9 cellular contexts compared by ENCODE assay signal in the genomic region with DNA sequence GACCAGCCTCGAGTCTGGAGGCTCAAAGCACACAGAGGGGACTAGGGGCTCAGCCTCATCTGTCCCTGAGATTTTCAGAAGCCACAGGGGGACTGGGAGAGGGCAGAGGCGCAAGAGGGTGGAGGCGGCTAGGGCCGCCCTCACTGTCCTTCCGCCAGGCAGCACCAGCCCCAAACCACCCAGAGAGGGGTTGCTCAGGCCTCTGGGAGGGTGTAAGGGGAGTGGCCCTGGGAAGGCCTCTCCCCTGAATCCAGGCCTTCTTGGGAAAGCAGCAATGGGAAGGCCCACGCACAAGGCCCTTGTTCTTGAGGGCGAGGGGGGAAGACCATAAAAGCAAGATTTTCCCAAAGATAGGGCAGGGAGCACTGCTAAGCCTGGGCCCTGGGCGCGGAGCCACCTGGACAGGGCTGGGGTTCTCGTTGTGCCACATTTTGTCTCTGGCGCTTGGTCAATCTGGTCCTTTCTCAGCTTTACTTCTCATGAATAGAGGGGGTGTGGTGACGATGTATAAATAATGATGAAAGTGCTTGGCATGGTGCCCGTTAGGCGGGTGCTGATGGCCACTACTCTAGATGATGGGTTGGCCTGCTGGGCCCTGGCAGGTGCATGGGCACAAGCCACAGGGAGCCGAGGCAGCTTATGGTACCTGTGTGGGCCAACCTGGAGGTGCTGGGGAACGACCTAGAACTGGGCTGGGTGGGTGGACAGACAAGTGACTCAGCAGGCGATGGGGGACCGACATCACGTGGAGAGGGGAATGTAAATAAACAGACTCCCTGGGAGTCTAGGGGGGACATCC. TPM values are rescaled to one million over a fixed set of nuclear protein-coding genes. Genes with fewer than 3 reads are reported as not detected.
DNase-seq lines count a peak whose midpoint lies in the region; ATAC-seq lines count a peak whose summit lies in the region.
"Had no signal": no experiment of that assay in that cellular context is flagged by ENCODE, and none has a peak within 500 bp of the region (broad histone marks: within the 10 kb centered on the region; RNA-seq: fewer than 3 reads in every experiment).

No MANE protein-coding gene starts in this region.

- no peak overlapping the region for H3K27ac Mint-ChIP-seq in activated CD4-positive, alpha-beta memory T cell treated with anti-CD3 and anti-CD28 coated beads, Interleukin-2, amount 10 ng/mL, durations not matched to agents 7 days and 5 days
- no peak overlapping the region for H3K27ac Mint-ChIP-seq in activated CD4-positive, alpha-beta memory T cell treated with anti-CD3 and anti-CD28 coated beads for 36 hours
- H3K27ac Mint-ChIP-seq in stimulated activated memory B cell treated with anti-CD40 and anti-IgM and Interleukin-4, amounts not matched to agents 10 μg/mL and 1 μg/mL and 100 μg/mL, for 72 hours, result peak overlapping the region; percentile 75

- H3K27me3 Mint-ChIP-seq in activated CD4-positive, alpha-beta memory T cell treated with anti-CD3 and anti-CD28 coated beads, Interleukin-2, amount 10 ng/mL, durations not matched to agents 7 days and 5 days, result no peaks in the 10 kb centered on the region
- H3K27me3 Mint-ChIP-seq in activated CD4-positive, alpha-beta memory T cell treated with anti-CD3 and anti-CD28 coated beads for 36 hours, result no peaks in the 10 kb centered on the region
- H3K27me3 Mint-ChIP-seq in stimulated activated memory B cell treated with anti-CD40 and anti-IgM and Interleukin-4, amounts not matched to agents 10 μg/mL and 1 μg/mL and 100 μg/mL, for 72 hours, result no peaks in the 10 kb centered on the region

- peaks cover 16% of the 10 kb centered on the region for H3K36me3 Mint-ChIP-seq in activated CD4-positive, alpha-beta memory T cell treated with anti-CD3 and anti-CD28 coated beads, Interleukin-2, amount 10 ng/mL, durations not matched to agents 7 days and 5 days (ENCODE audit: low read depth)
- H3K36me3 Mint-ChIP-seq in activated CD4-positive, alpha-beta memory T cell treated with anti-CD3 and anti-CD28 coated beads for 36 hours, result peaks cover 21% of the 10 kb centered on the region
- peaks cover 27% of the 10 kb centered on the region for H3K36me3 Mint-ChIP-seq in stimulated activated memory B cell treated with anti-CD40 and anti-IgM and Interleukin-4, amounts not matched to agents 10 μg/mL and 1 μg/mL and 100 μg/mL, for 72 hours

- peak; percentile 16 for DNase-seq in activated CD4-positive, alpha-beta memory T cell treated with anti-CD3 and anti-CD28 coated beads, Interleukin-2, amount 10 ng/mL, durations not matched to agents 7 days and 5 days
- DNase-seq in activated CD4-positive, alpha-beta memory T cell treated with anti-CD3 and anti-CD28 coated beads for 36 hours, result no peak
- peak; percentile 92 for DNase-seq in NCI-H2196 treated with DMSO at 0.1 percent for 48 hours (lab: John Stamatoyannopoulos, UW; ENCODE audit: unreplicated experiment)
- peak; percentile 89 to 93 for DNase-seq in cerebellar nuclear complex (lab: John Stamatoyannopoulos, UW)
- DNase-seq in central memory CD4-positive, alpha-beta T cell, result no peak
- no peak for DNase-seq in GDM1 (lab: John Stamatoyannopoulos, UW)

- POLR2A ChIA-PET in activated CD4-positive, alpha-beta memory T cell treated with anti-CD3 and anti-CD28 coated beads, Interleukin-2, amount 10 ng/mL, durations not matched to agents 7 days and 5 days (lab: Charles Lee), result no interaction called here
- POLR2A ChIA-PET in activated CD4-positive, alpha-beta memory T cell treated with anti-CD3 and anti-CD28 coated beads for 36 hours (lab: Charles Lee), result interaction anchor here (0.6 kb wide), 1 partner anchor 225 kb away, joined by 3 read pairs; no protein-coding TSS in a partner anchor

- no peaks in the 10 kb centered on the region for H3K9me3 Mint-ChIP-seq in activated CD4-positive, alpha-beta memory T cell treated with anti-CD3 and anti-CD28 coated beads, Interleukin-2, amount 10 ng/mL, durations not matched to agents 7 days and 5 days
- no peaks in the 10 kb centered on the region for H3K9me3 Mint-ChIP-seq in activated CD4-positive, alpha-beta memory T cell treated with anti-CD3 and anti-CD28 coated beads for 36 hours
- H3K9me3 Mint-ChIP-seq in stimulated activated memory B cell treated with anti-CD40 and anti-IgM and Interleukin-4, amounts not matched to agents 10 μg/mL and 1 μg/mL and 100 μg/mL, for 72 hours, result no peaks in the 10 kb centered on the region
- H3K9me3 Mint-ChIP-seq: activated naive CD4-positive, alpha-beta T cell treated with anti-CD3 and anti-CD28 coated beads, Interleukin-2, amount 50 U/mL, for 72 hours had no signal

- CTCF ChIA-PET in activated CD4-positive, alpha-beta memory T cell treated with anti-CD3 and anti-CD28 coated beads, Interleukin-2, amount 10 ng/mL, durations not matched to agents 7 days and 5 days (lab: Charles Lee), result interaction anchor here (0.7 to 4.3 kb wide), 18 partner anchors 13 to 436 kb away, joined by 3 to 19 read pairs (median 4); partner anchors contain the start of genes ARFRP1, PTK6, TCEA2 and TPD52L2
- CTCF ChIA-PET in activated CD4-positive, alpha-beta memory T cell treated with anti-CD3 and anti-CD28 coated beads for 36 hours (lab: Charles Lee), result interaction anchor here (0.6 to 2.8 kb wide), 23 partner anchors 10 to 446 kb away, joined by 3 to 18 read pairs (median 5); partner anchors contain the start of genes ARFRP1, PTK6, TPD52L2 and UCKL1

- H3K4me3 Mint-ChIP-seq in activated CD4-positive, alpha-beta memory T cell treated with anti-CD3 and anti-CD28 coated beads, Interleukin-2, amount 10 ng/mL, durations not matched to agents 7 days and 5 days, result no peak overlapping the region
- H3K4me3 Mint-ChIP-seq in activated CD4-positive, alpha-beta memory T cell treated with anti-CD3 and anti-CD28 coated beads for 36 hours, result no peak overlapping the region
- no peak overlapping the region for H3K4me3 Mint-ChIP-seq in stimulated activated memory B cell treated with anti-CD40 and anti-IgM and Interleukin-4, amounts not matched to agents 10 μg/mL and 1 μg/mL and 100 μg/mL, for 72 hours

- no peak for ATAC-seq in stimulated activated memory B cell treated with anti-CD40 and anti-IgM and Interleukin-4, amounts not matched to agents 10 μg/mL and 1 μg/mL and 100 μg/mL, for 72 hours
- no peak for ATAC-seq in GM19035 (IDR thresholded peaks at IDR 0.05; ENCODE audit: unreplicated experiment)

- peaks cover 41% of the 10 kb centered on the region for H3K4me1 Mint-ChIP-seq in activated CD4-positive, alpha-beta memory T cell treated with anti-CD3 and anti-CD28 coated beads, Interleukin-2, amount 10 ng/mL, durations not matched to agents 7 days and 5 days
- H3K4me1 Mint-ChIP-seq in activated CD4-positive, alpha-beta memory T cell treated with anti-CD3 and anti-CD28 coated beads for 36 hours (ENCODE audit: low read depth), result peaks cover 34% of the 10 kb centered on the region
- H3K4me1 Mint-ChIP-seq in stimulated activated memory B cell treated with anti-CD40 and anti-IgM and Interleukin-4, amounts not matched to agents 10 μg/mL and 1 μg/mL and 100 μg/mL, for 72 hours, result peaks cover 46% of the 10 kb centered on the region

- intact Hi-C loops in activated CD4-positive, alpha-beta memory T cell treated with anti-CD3 and anti-CD28 coated beads for 36 hours (cut with micrococcal nuclease), result loop anchor here (5.0 to 10.0 kb wide), 3 partner anchors 187 to 340 kb away; partner anchors contain the start of genes LIME1 and SLC2A4RG

RNA-seq across cellular contexts. Expression of gene SAMD10, which starts 4.8 kb away (rescaled TPM):
- total RNA-seq in activated CD4-positive, alpha-beta memory T cell treated with anti-CD3 and anti-CD28 coated beads, Interleukin-2, amount 10 ng/mL, durations not matched to agents 7 days and 5 days, result 10 to 100 TPM; 18.3 to 21.0 TPM
- 10 to 100 TPM; 23.7 to 24.5 TPM for total RNA-seq in activated CD4-positive, alpha-beta memory T cell treated with anti-CD3 and anti-CD28 coated beads for 36 hours

RNA-seq across cellular contexts. Expression of gene ZNF512B, which starts 4.9 kb away (rescaled TPM):
- 10 to 100 TPM; 16.5 to 16.7 TPM for total RNA-seq in activated CD4-positive, alpha-beta memory T cell treated with anti-CD3 and anti-CD28 coated beads, Interleukin-2, amount 10 ng/mL, durations not matched to agents 7 days and 5 days
- 10 to 100 TPM; 12.5 to 13.5 TPM for total RNA-seq in activated CD4-positive, alpha-beta memory T cell treated with anti-CD3 and anti-CD28 coated beads for 36 hours

RNA-seq across cellular contexts. Expression of gene PRPF6, which starts 6.3 kb away (rescaled TPM):
- 10 to 100 TPM; 58.4 to 60.4 TPM for total RNA-seq in activated CD4-positive, alpha-beta memory T cell treated with anti-CD3 and anti-CD28 coated beads, Interleukin-2, amount 10 ng/mL, durations not matched to agents 7 days and 5 days
- total RNA-seq in activated CD4-positive, alpha-beta memory T cell treated with anti-CD3 and anti-CD28 coated beads for 36 hours, result 10 to 100 TPM; 62.3 to 63.1 TPM

RNA-seq across cellular contexts. Expression of gene UCKL1, which starts 18.4 kb away (rescaled TPM):
- 10 to 100 TPM; 36.3 to 36.6 TPM for total RNA-seq in activated CD4-positive, alpha-beta memory T cell treated with anti-CD3 and anti-CD28 coated beads, Interleukin-2, amount 10 ng/mL, durations not matched to agents 7 days and 5 days
- total RNA-seq in activated CD4-positive, alpha-beta memory T cell treated with anti-CD3 and anti-CD28 coated beads for 36 hours, result 10 to 100 TPM; 26.6 to 29.6 TPM

Comparison
In these comparisons a context has a peak if more than half of its experiments do, and no peak if none do; other contexts are left out.
1. DNase-seq: peak in activated CD4-positive, alpha-beta memory T cell treated with anti-CD3 and anti-CD28 coated beads, Interleukin-2, amount 10 ng/mL, durations not matched to agents 7 days and 5 days (single experiment), NCI-H2196 treated with DMSO at 0.1 percent for 48 hours (single experiment) and cerebellar nuclear complex (2 of 2); none in activated CD4-positive, alpha-beta memory T cell treated with anti-CD3 and anti-CD28 coated beads for 36 hours (single experiment), central memory CD4-positive, alpha-beta T cell (single experiment) and GDM1 (single experiment).